16 cellular contexts compared by ENCODE assay signal in the genomic region with DNA sequence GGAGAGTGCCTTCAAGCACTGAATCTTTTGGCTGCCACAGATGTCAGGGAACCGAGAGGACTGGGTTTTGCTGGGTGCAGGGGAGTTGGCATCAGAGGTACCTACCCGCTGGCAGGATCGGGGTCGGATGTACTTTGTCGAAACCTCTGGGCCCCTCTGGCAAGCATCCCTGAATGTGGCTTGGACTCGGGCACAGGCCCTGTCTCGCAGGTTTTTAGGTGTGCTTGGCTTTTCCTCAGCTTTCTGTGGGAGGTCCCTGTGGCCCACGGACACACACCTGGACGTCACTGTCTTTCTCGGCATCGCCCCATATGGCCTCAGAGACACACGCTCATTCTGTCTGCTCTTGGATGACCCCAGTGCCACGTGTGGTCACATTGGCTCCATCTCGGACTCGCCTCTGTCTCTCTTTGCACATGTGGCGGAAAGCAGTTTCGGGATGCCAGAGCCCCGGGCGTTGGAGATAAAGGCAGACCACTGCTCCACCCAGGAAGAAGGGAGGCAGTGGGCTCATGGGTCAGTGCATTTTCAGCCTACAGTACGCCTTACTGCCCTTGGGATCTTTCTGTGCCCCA.
DNase-seq lines count a peak whose midpoint lies in the region; ATAC-seq and TF ChIP-seq lines count a peak whose summit lies in the region.
"Had no signal": no experiment of that assay in that cellular context is flagged by ENCODE, and none has a peak within 500 bp of the region (broad histone marks: within the 10 kb centered on the region; RNA-seq: fewer than 3 reads in every experiment).

No MANE protein-coding gene starts in this region.

- 74% methylated on average over 12 of the region's 20 CpGs for WGBS in esophagus muscularis mucosa

- intact Hi-C loops in esophagus muscularis mucosa (cut with DNase I) (no loop called here), sciatic nerve (cut with DNase I) (no loop called here)

- TF ChIP-seq EP300 in esophagus muscularis mucosa (IDR thresholded peaks at IDR 0.05): no peak

- no peaks in the 10 kb centered on the region for H3K4me1 ChIP-seq in esophagus muscularis mucosa
- H3K4me1 ChIP-seq: HAP-1 had no signal

- no peak overlapping the region for H3K27ac ChIP-seq in esophagus muscularis mucosa (replicated peaks in 1 of 4)

- TF ChIP-seq CTCF in GM13977 (IDR thresholded peaks at IDR 0.05; ENCODE audit: extremely low read depth, insufficient read depth, missing control alignments): no peak
- no peak for TF ChIP-seq CTCF in esophagus muscularis mucosa (IDR thresholded peaks at IDR 0.05)

- no peak for TF ChIP-seq POLR2A in esophagus muscularis mucosa (IDR thresholded peaks at IDR 0.05; ENCODE audit: low read depth)

- DNase-seq in GM13977 (ENCODE audit: low spot score) (peak; percentile 5), HuH-7.5 (ENCODE audit: low spot score) (peak; percentile 10), esophagus muscularis mucosa (ENCODE audit: extremely low spot score) (peak; percentile 64), sciatic nerve (ENCODE audit: low spot score) (peak; percentile 42)
- DNase-seq in stimulated activated CD4-positive, alpha-beta T cell treated with anti-CD3 and anti-CD28 coated beads, Interleukin-4, amount 100 ng/mL, for 4 hours: no peak
- DNase-seq in stimulated activated CD4-positive, alpha-beta T cell treated with anti-CD3 and anti-CD28 coated beads, Interleukin-2, amount 100 ng/mL, for 48 hours: no peak
- DNase-seq: C1 segment of cervical spinal cord; Calu3; CD4-positive, alpha-beta memory T cell; COR-L47; DMS79 treated with DMSO at 0.1 percent for 48 hours; GF-D8; GOT3; HFFc6 had no signal

- in situ Hi-C loops in GM13977 (cut with MboI; ENCODE audit: low pct_unique_long_range_greater_than_20kb, low sequenced_read_pairs, unreplicated experiment): no loop called here

- ATAC-seq in sciatic nerve (no peak), HG02973 (IDR thresholded peaks at IDR 0.05; ENCODE audit: unreplicated experiment) (no peak)

- no peaks in the 10 kb centered on the region for H3K9me3 ChIP-seq in esophagus muscularis mucosa
- H3K9me3 ChIP-seq: HAP-1 had no signal

- H3K27me3 ChIP-seq in esophagus muscularis mucosa: no peaks in the 10 kb centered on the region

- no peaks in the 10 kb centered on the region for H3K36me3 ChIP-seq in esophagus muscularis mucosa
- H3K36me3 ChIP-seq: HAP-1 had no signal

- H3K4me3 ChIP-seq in esophagus muscularis mucosa: no peak overlapping the region
- H3K4me3 ChIP-seq: HAP-1 had no signal

Comparison
In these comparisons a context has a peak if more than half of its experiments do, and no peak if none do; other contexts are left out.
1. DNase-seq: peak in GM13977 (single experiment), HuH-7.5 (single experiment), esophagus muscularis mucosa (single experiment) and sciatic nerve (single experiment); none in stimulated activated CD4-positive, alpha-beta T cell treated with anti-CD3 and anti-CD28 coated beads, Interleukin-4, amount 100 ng/mL, for 4 hours (0 of 2) and stimulated activated CD4-positive, alpha-beta T cell treated with anti-CD3 and anti-CD28 coated beads, Interleukin-2, amount 100 ng/mL, for 48 hours (0 of 2).